23 cellular contexts compared by ENCODE assay signal in the genomic region with DNA sequence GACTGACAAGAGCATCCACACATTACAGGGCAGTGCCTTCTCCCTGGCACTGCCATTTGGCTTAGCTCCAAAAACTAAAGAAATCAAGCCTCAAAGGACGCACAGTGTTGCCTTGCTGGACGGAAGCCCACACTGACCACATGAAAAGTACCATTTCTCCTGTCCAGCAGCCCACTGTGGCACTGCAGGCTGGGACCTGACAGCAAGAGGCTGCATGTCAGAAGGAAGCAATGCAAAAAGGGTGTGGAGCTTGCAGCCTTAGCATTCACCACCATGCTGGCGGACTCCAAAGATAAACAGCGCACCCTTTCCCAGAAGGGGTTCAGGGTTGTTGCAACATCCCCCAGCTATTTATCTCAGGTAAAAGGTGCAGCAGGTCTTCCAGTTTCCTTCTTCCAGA.
DNase-seq lines count a peak whose midpoint lies in the region; ATAC-seq and TF ChIP-seq lines count a peak whose summit lies in the region.
"Had no signal": no experiment of that assay in that cellular context is flagged by ENCODE, and none has a peak within 500 bp of the region (broad histone marks: within the 10 kb centered on the region; RNA-seq: fewer than 3 reads in every experiment).

No MANE protein-coding gene starts in this region.

- H3K4me3 ChIP-seq in mucosa of descending colon, result no peak overlapping the region
- H3K4me3 ChIP-seq: gastroesophageal sphincter, pancreas had no signal

- TF ChIP-seq CTCF in mucosa of descending colon (IDR thresholded peaks at IDR 0.05), result no peak
- TF ChIP-seq CTCF in glutamatergic neuron (IDR thresholded peaks at IDR 0.05; ENCODE audit: partially characterized antibody, unreplicated experiment), result no peak

- no peak overlapping the region for H3K27ac Mint-ChIP-seq in glutamatergic neuron (ENCODE audit: unreplicated experiment)
- H3K27ac Mint-ChIP-seq: activated B cell treated with CpG ODN at 0.5 μM for 24 hours; activated CD8-positive, alpha-beta T cell treated with anti-CD3 and anti-CD28 coated beads for 36 hours; naive thymus-derived CD8-positive, alpha-beta T cell had no signal

- H3K4me1 ChIP-seq in mucosa of descending colon (ENCODE audit: low read depth), result no peaks in the 10 kb centered on the region
- H3K4me1 ChIP-seq: gastroesophageal sphincter, pancreas had no signal

- no peaks in the 10 kb centered on the region for H3K36me3 Mint-ChIP-seq in glutamatergic neuron (ENCODE audit: unreplicated experiment)
- H3K36me3 Mint-ChIP-seq: naive thymus-derived CD8-positive, alpha-beta T cell had no signal

- H3K4me1 Mint-ChIP-seq in glutamatergic neuron (ENCODE audit: low read depth, unreplicated experiment), result peaks cover 2% of the 10 kb centered on the region
- H3K4me1 Mint-ChIP-seq: activated B cell treated with CpG ODN at 0.5 μM for 24 hours; naive thymus-derived CD8-positive, alpha-beta T cell had no signal

- intact Hi-C loops in mucosa of descending colon (cut with DNase I, micrococcal nuclease), result no loop called here

- no peak overlapping the region for H3K4me3 Mint-ChIP-seq in glutamatergic neuron (ENCODE audit: unreplicated experiment)
- H3K4me3 Mint-ChIP-seq: activated B cell treated with CpG ODN at 0.5 μM for 24 hours; activated CD8-positive, alpha-beta T cell treated with anti-CD3 and anti-CD28 coated beads for 36 hours; naive thymus-derived CD8-positive, alpha-beta T cell had no signal

- ATAC-seq in mucosa of descending colon, result peak; percentile 70
- ATAC-seq in stimulated activated naive CD8-positive, alpha-beta T cell treated with anti-CD3 and anti-CD28 coated beads, Interleukin-15, Interleukin-2, amounts not matched to agents 100 U/mL and 50 U/mL, for 24 hours, result no peak
- ATAC-seq: activated CD8-positive, alpha-beta T cell treated with anti-CD3 and anti-CD28 coated beads for 36 hours; gastroesophageal sphincter; HepG2; naive thymus-derived CD8-positive, alpha-beta T cell had no signal

- DNase-seq in NCI-H2196 (lab: John Stamatoyannopoulos, UW; ENCODE audit: unreplicated experiment), result peak; percentile 38
- no peak for DNase-seq in NCI-H2196 treated with DMSO at 0.1 percent for 48 hours (lab: John Stamatoyannopoulos, UW; ENCODE audit: unreplicated experiment)
- peak; percentile 3 for DNase-seq in cerebellar cortex (ENCODE audit: low spot score)
- DNase-seq in mucosa of descending colon, result no peak
- DNase-seq in ureter (ENCODE audit: low spot score), result peak; percentile 71
- no peak for DNase-seq in stimulated activated naive CD8-positive, alpha-beta T cell treated with anti-CD3 and anti-CD28 coated beads, Interleukin-15, Interleukin-2, amounts not matched to agents 100 U/mL and 50 U/mL, for 24 hours
- no peak for DNase-seq in NOMO-1 (lab: John Stamatoyannopoulos, UW; ENCODE audit: unreplicated experiment in 2 of 2)
- DNase-seq in glutamatergic neuron, result no peak
- DNase-seq: activated B cell treated with CpG ODN at 0.5 μM for 24 hours; activated CD8-positive, alpha-beta T cell treated with anti-CD3 and anti-CD28 coated beads for 36 hours; activated T-cell treated with anti-CD3 and anti-CD28 coated beads, Interleukin-2, amount 50 U/mL, for 1 hour; central memory CD4-positive, alpha-beta T cell; mesendoderm; MM.1S; naive thymus-derived CD8-positive, alpha-beta T cell; NCI-H1694 treated with DMSO at 0.1 percent for 48 hours; NCI-H2227 treated with DMSO at 0.1 percent for 48 hours; NCI-H82; pancreas; stimulated activated CD4-positive, alpha-beta T cell treated with anti-CD3 and anti-CD28 coated beads, Interleukin-2, amount 100 ng/mL, for 24 hours; T-helper 9 cell had no signal

- no peaks in the 10 kb centered on the region for H3K9me3 Mint-ChIP-seq in glutamatergic neuron (ENCODE audit: unreplicated experiment)
- H3K9me3 Mint-ChIP-seq: activated B cell treated with CpG ODN at 0.5 μM for 24 hours; activated CD8-positive, alpha-beta T cell treated with anti-CD3 and anti-CD28 coated beads for 36 hours; naive thymus-derived CD8-positive, alpha-beta T cell had no signal

- H3K9me3 ChIP-seq in mucosa of descending colon, result no peaks in the 10 kb centered on the region
- H3K9me3 ChIP-seq: gastroesophageal sphincter, pancreas had no signal

- H3K36me3 ChIP-seq in mucosa of descending colon (ENCODE audit: low read depth), result no peaks in the 10 kb centered on the region
- H3K36me3 ChIP-seq: gastroesophageal sphincter, pancreas had no signal

- H3K27me3 Mint-ChIP-seq in glutamatergic neuron (ENCODE audit: unreplicated experiment), result no peaks in the 10 kb centered on the region

Comparison
In these comparisons a context has a peak if more than half of its experiments do, and no peak if none do; other contexts are left out.
1. DNase-seq: peak in NCI-H2196 (single experiment), cerebellar cortex (single experiment) and ureter (single experiment); none in NCI-H2196 treated with DMSO at 0.1 percent for 48 hours (single experiment), mucosa of descending colon (0 of 3), stimulated activated naive CD8-positive, alpha-beta T cell treated with anti-CD3 and anti-CD28 coated beads, Interleukin-15, Interleukin-2, amounts not matched to agents 100 U/mL and 50 U/mL, for 24 hours (single experiment), NOMO-1 (0 of 2) and glutamatergic neuron (single experiment).